ENCODE assay signal across 10 cellular contexts in the genomic region with DNA sequence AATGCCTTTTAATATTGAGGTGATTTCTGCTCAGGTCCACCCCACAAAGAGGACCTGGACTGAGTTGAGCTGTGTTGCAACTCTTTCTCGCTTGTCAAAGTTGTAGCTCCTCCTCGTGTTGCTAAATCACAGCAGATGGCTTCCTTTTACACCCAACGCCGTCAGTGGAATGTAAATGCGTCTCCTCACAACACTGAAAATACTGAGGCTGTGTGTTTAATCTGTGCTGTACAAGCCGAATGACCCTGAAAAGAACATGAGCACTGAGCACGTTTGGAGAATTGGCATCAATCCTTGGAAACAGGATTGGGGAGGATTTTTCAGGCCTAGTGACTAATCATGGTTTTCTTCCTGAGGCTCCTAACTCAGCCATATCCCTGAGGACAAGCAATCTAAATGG.
DNase-seq lines count a peak whose midpoint lies in the region; ATAC-seq and TF ChIP-seq lines count a peak whose summit lies in the region.
"Had no signal": no experiment of that assay in that cellular context is flagged by ENCODE, and none has a peak within 500 bp of the region (broad histone marks: within the 10 kb centered on the region; RNA-seq: fewer than 3 reads in every experiment).

No MANE protein-coding gene starts in this region.

- peaks cover 17% of the 10 kb centered on the region for H3K4me1 ChIP-seq in ACC112 (ENCODE audit: control insufficient read depth, insufficient read depth, low read length, unreplicated experiment)
- no peaks in the 10 kb centered on the region for H3K4me1 ChIP-seq in IMR-90 (ENCODE audit: control insufficient read depth, insufficient read depth, low read length)

- no peaks in the 10 kb centered on the region for H3K9me1 ChIP-seq in IMR-90 (ENCODE audit: insufficient read depth, low read length)

- intact Hi-C loops in IMR-90 (cut with micrococcal nuclease) = no loop called here

- no peaks in the 10 kb centered on the region for H3K79me2 ChIP-seq in ACC112 (ENCODE audit: control insufficient read depth, insufficient read depth, low read length, unreplicated experiment)

- CTCF ChIA-PET in IMR-90 (lab: Yijun Ruan, JAX) = no interaction called here
- CTCF ChIA-PET in HEK293T (lab: Yijun Ruan, JAX) = no interaction called here

- H2AFZ ChIP-seq in ACC112 (ENCODE audit: low read length, unreplicated experiment) = peak overlapping the region; percentile 72
- peak overlapping the region; percentile 65 for H2AFZ ChIP-seq in IMR-90 (replicated peaks; ENCODE audit: low read length, poor library complexity)

- no peak overlapping the region for H4K8ac ChIP-seq in IMR-90 (ENCODE audit: low read depth in 2 of 2, low read length in 2 of 2)

- no peak overlapping the region for H3K18ac ChIP-seq in IMR-90 (ENCODE audit: low read depth, low read length)

- H2BK120ac ChIP-seq in IMR-90 (ENCODE audit: low read depth, low read length) = no peak overlapping the region

- no peaks in the 10 kb centered on the region for H3K9me3 ChIP-seq in IMR-90 (ENCODE audit: control insufficient read depth, insufficient read depth, low read length)

- H3K14ac ChIP-seq in IMR-90 (replicated peaks; ENCODE audit: low read depth, low read length) = no peak overlapping the region

- H3K36me3 ChIP-seq in ACC112 (ENCODE audit: insufficient read depth, low read length) (no peaks in the 10 kb centered on the region), IMR-90 (ENCODE audit: control insufficient read depth, insufficient read depth, low read length) (no peaks in the 10 kb centered on the region)

- H4K20me1 ChIP-seq in IMR-90 (ENCODE audit: insufficient read depth, low read length) = no peaks in the 10 kb centered on the region

- dilution Hi-C loops in IMR-90 (cut with HindIII; ENCODE audit: low sequenced_read_pairs, unreplicated experiment) = no loop called here

- H4K5ac ChIP-seq in IMR-90 (ENCODE audit: low read depth, low read length) = no peak overlapping the region

- H3K23ac ChIP-seq in IMR-90 (ENCODE audit: low read depth, low read length) = no peak overlapping the region

- H2AK9ac ChIP-seq in IMR-90 (replicated peaks; ENCODE audit: low read depth, low read length, poor library complexity) = no peak overlapping the region

- no peak overlapping the region for H3K4ac ChIP-seq in IMR-90 (ENCODE audit: low read depth, low read length)

- H3K27ac ChIP-seq in ACC112 (ENCODE audit: low read depth, low read length) (peak overlapping the region; percentile 59), IMR-90 (ENCODE audit: insufficient read depth, low read length) (no peak overlapping the region)

- no peak for TF ChIP-seq POLR2A in IMR-90 (IDR thresholded peaks at IDR 0.05; ENCODE audit: low read depth, low read length)

- ATAC-seq in IMR-90 (ENCODE audit: low read depth) (peak; percentile 93), HG03139 (IDR thresholded peaks at IDR 0.05; ENCODE audit: unreplicated experiment) (no peak), HG02840 (IDR thresholded peaks at IDR 0.05; ENCODE audit: low FRiP score, unreplicated experiment) (no peak)
- ATAC-seq: activated CD8-positive, alpha-beta T cell treated with anti-CD3 and anti-CD28 coated beads, Interleukin-2, amount 10 ng/mL, durations not matched to agents 7 days and 5 days had no signal

- H3K27me3 ChIP-seq in ACC112 (ENCODE audit: insufficient read depth, low read length) = no peaks in the 10 kb centered on the region
- H3K27me3 ChIP-seq in IMR-90 (ENCODE audit: control insufficient read depth, insufficient read depth, low read length) = peaks cover 1% of the 10 kb centered on the region; the same call in 1 of the 2 replicates

- no CpG with 5 or more reads among the region's 7 CpGs for WGBS in IMR-90 (ENCODE audit: extremely low coverage in 2 of 2, insufficient read length in 1 of 2), 2 experiments

- H4K91ac ChIP-seq in IMR-90 (ENCODE audit: insufficient read depth, low read depth, low read length) = no peak overlapping the region

- peak; percentile 79 for DNase-seq in IMR-90
- DNase-seq in epithelial cell of esophagus (ENCODE audit: low read depth) = peak; percentile 70
- peak; percentile 66 for DNase-seq in mucosa of gallbladder (ENCODE audit: low spot score)
- DNase-seq in HEK293T (ENCODE audit: extremely low spot score) = no peak
- DNase-seq in activated gamma-delta T cell (lab: John Stamatoyannopoulos, UW) = no peak
- DNase-seq: activated CD8-positive, alpha-beta T cell treated with anti-CD3 and anti-CD28 coated beads, Interleukin-2, amount 10 ng/mL, durations not matched to agents 7 days and 5 days; NK-92 treated with Interleukin-12 subunit alpha and Interleukin-12 subunit beta, amount 100 ng/mL, for 24 hours had no signal

- H2BK20ac ChIP-seq in IMR-90 (ENCODE audit: low read depth, low read length) = no peak overlapping the region

- H3K9ac ChIP-seq in IMR-90 (ENCODE audit: low read depth, low read length) = no peak overlapping the region

- H3K4me2 ChIP-seq in IMR-90 (ENCODE audit: low read depth, low read length) = peak overlapping the region; percentile 25

- POLR2A ChIA-PET in IMR-90 (lab: Charles Lee; ENCODE audit: unreplicated experiment) = no interaction called here
- POLR2A ChIA-PET in HEK293T (lab: Yijun Ruan, JAX) = no interaction called here

- no peak overlapping the region for H2AK5ac ChIP-seq in IMR-90 (ENCODE audit: low read depth, low read length)

- H3K4me3 ChIP-seq in ACC112 (ENCODE audit: low read depth, low read length) (peak overlapping the region; percentile 31; the same call in 1 of the 2 replicates), IMR-90 (ENCODE audit: insufficient read depth, low read depth, low read length) (no peak overlapping the region), epithelial cell of esophagus (ENCODE audit: low read length) (no peak overlapping the region)

- no TSS peak for BruUV-seq in IMR-90 (replicated peaks; lab: Mats Ljungman, UMichigan)

- no peak overlapping the region for H2BK5ac ChIP-seq in IMR-90 (ENCODE audit: low read depth, low read length, poor library complexity, severe bottlenecking)

- no peaks in the 10 kb centered on the region for H3K79me1 ChIP-seq in IMR-90 (ENCODE audit: low read depth in 1 of 2, low read length in 2 of 2)

- H3K56ac ChIP-seq in IMR-90 (ENCODE audit: extremely low read depth, insufficient read depth, low read length) = no peak overlapping the region

- no peak for TF ChIP-seq CTCF in IMR-90 (conservative IDR thresholded peaks at IDR 0.05; ENCODE audit: low read depth, low read length)
- no peak for TF ChIP-seq CTCF in epithelial cell of esophagus (IDR thresholded peaks at IDR 0.05; ENCODE audit: insufficient read depth, low read depth, low read length, missing control alignments)

- in situ Hi-C loops in IMR-90 (cut with MboI; ENCODE audit: low sequenced_read_pairs) = no loop called here

- TF ChIP-seq RAD21 in IMR-90 (IDR thresholded peaks at IDR 0.05; ENCODE audit: low read length) = no peak

- H2BK15ac ChIP-seq in IMR-90 (ENCODE audit: low read depth, low read length) = no peak overlapping the region

TF ChIP-seq in IMR-90, 13 proteins besides CTCF, POLR2A, EP300 and RAD21:
- TF ChIP-seq BHLHE40 (IDR thresholded peaks at IDR 0.05; ENCODE audit: low read depth, low read length) (peak; percentile 51; the same call in 1 of the 2 replicates), MXI1 (IDR thresholded peaks at IDR 0.05; ENCODE audit: borderline replicate concordance, low read depth, low read length) (no peak), CEBPB (IDR thresholded peaks at IDR 0.05; ENCODE audit: low read depth, low read length) (peak; percentile 88)

TF ChIP-seq in HEK293T, 16 proteins besides CTCF, POLR2A, EP300 and RAD21:
- TF ChIP-seq ZNF384 (IDR thresholded peaks at IDR 0.05) (no peak), FOXK2 (IDR thresholded peaks at IDR 0.05) (no peak), FOXA1 (IDR thresholded peaks at IDR 0.05) (no peak)

Comparison
In these comparisons a context has a peak if more than half of its experiments do, and no peak if none do; other contexts are left out.
1. DNase-seq: peak in IMR-90 (single experiment), epithelial cell of esophagus (single experiment) and mucosa of gallbladder (single experiment); none in HEK293T (single experiment) and activated gamma-delta T cell (single experiment).